ENCODE assay signal across 9 cellular contexts in the genomic region with DNA sequence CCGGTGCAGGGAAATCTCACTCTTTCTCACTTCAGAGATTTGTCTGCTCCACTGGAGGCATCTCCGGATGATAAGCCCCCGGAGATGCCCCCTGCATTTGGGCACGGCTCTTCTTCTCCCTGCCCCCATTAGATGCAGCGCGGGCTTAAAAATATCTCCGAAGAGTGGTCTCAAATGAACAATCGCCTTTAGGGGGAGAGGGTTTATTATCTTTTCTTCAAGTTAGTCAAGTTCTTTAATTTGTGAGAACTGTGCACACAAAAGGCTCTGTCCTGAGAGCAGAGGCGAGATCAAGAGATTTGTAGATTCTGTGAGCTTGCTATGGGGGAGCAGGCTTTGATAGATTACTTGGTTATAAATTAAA. TPM values are rescaled to one million over a fixed set of nuclear protein-coding genes. Genes with fewer than 3 reads are reported as not detected.
DNase-seq lines count a peak whose midpoint lies in the region; ATAC-seq, FAIRE-seq and TF ChIP-seq lines count a peak whose summit lies in the region.
"Had no signal": no experiment of that assay in that cellular context is flagged by ENCODE, and none has a peak within 500 bp of the region (broad histone marks: within the 10 kb centered on the region; RNA-seq: fewer than 3 reads in every experiment).

No MANE protein-coding gene starts in this region.

- H3K9me3 ChIP-seq in SJCRH30 (replicated peaks): no peaks in the 10 kb centered on the region

- FAIRE-seq in RCC 7860 (lab: Jason Lieb, UNC): no peak

- ATAC-seq in HG03025 (IDR thresholded peaks at IDR 0.05; ENCODE audit: low FRiP score, unreplicated experiment): no peak
- no peak for ATAC-seq in HG03460 (IDR thresholded peaks at IDR 0.05; ENCODE audit: unreplicated experiment)
- ATAC-seq in HG02884 (IDR thresholded peaks at IDR 0.05; ENCODE audit: unreplicated experiment): no peak

- H3K36me3 ChIP-seq in SJCRH30 (peaks cover 11% of the 10 kb centered on the region), rectal smooth muscle tissue (ENCODE audit: control insufficient read depth, insufficient read depth, low read length) (no peaks in the 10 kb centered on the region)

- DNase-seq in Caki2 (ENCODE audit: low read depth): peak; percentile 21
- no peak for DNase-seq in SJCRH30
- DNase-seq in fibroblast of villous mesenchyme (ENCODE audit: low read depth): no peak
- DNase-seq in RCC 7860 (ENCODE audit: low spot score): no peak

- no peak for TF ChIP-seq CTCF in fibroblast of villous mesenchyme (IDR thresholded peaks at IDR 0.05; ENCODE audit: insufficient read depth, low read depth, low read length)

- no peak overlapping the region for H3K9ac ChIP-seq in rectal smooth muscle tissue (ENCODE audit: low read length)

- no peaks in the 10 kb centered on the region for H3K27me3 ChIP-seq in SJCRH30
- H3K27me3 ChIP-seq in rectal smooth muscle tissue (ENCODE audit: control insufficient read depth, insufficient read depth, low read length): no peaks in the 10 kb centered on the region

- H3K4me3 ChIP-seq in SJCRH30: peak overlapping the region; percentile 90
- peak overlapping the region; percentile 66 for H3K4me3 ChIP-seq in fibroblast of villous mesenchyme (ENCODE audit: low read depth, low read length)
- peak overlapping the region; percentile 61 for H3K4me3 ChIP-seq in rectal smooth muscle tissue (ENCODE audit: low read length)

- peak overlapping the region; percentile 94 for H3K27ac ChIP-seq in SJCRH30
- no peak overlapping the region for H3K27ac ChIP-seq in rectal smooth muscle tissue (ENCODE audit: low read depth, low read length)

- in situ Hi-C loops in Caki2 (cut with HindIII; ENCODE audit: low pct_unique_long_range_greater_than_20kb, low sequenced_read_pairs): no loop called here

- H3K4me1 ChIP-seq in SJCRH30 (peaks cover 10% of the 10 kb centered on the region), rectal smooth muscle tissue (ENCODE audit: control insufficient read depth, insufficient read depth, low read length) (no peaks in the 10 kb centered on the region)

RNA-seq across cellular contexts. Expression of gene PRTG, which starts 0.6 kb away (rescaled TPM):
- 6.4 and 29.2 TPM in 2 replicates for total RNA-seq in Caki2 (2014; rRNA removed; shearing (Covaris generic); ENCODE audit: low replicate concordance)
- total RNA-seq in SJCRH30 (2014; rRNA removed; shearing (Covaris generic)): 43.5 and 50.3 TPM in 2 replicates
- total RNA-seq in fibroblast of villous mesenchyme: 6.4 and 6.9 TPM in 2 replicates
- total RNA-seq: T-helper 2 cell treated with Interferon-gamma antibody and Interleukin-4, amounts not matched to agents 100 ng/mL and 5 ng/mL, for 36 hours had no signal
